In the genomic region with DNA sequence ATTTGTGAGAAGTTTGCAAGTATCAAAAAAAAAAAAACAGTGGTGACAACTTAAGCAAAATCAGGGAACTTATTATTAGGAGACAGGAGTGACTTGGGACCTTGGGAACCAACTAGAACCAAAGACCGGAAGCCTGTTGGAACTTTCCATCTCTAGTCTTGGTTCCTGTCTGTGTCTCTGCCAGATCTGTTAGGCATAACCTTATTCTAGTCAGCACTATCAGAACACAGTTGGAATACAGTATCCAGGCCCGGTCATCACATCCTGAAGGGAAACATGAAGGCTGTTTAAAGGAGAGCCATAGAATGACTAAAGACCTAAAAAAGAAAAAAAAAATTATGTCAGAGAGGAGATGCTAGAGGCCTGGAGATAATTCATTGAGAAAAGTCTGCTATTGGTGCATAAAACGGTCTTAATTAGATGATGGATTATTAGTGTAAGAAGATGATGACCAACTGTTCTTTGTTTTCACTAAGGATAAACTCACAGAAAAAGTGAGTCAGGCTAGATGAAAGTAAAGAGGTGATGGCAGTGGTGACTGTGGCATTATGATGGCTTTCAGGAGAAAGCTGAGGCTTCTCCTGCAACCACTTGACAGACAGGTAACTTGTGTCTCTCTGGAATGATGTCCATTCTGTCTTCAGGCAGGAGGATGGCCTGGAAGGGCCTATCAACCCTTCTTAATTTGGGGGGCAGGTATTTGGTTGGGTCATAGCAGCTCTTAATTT, we compare ENCODE assay signal across 1 cellular context.
TF ChIP-seq lines count a peak whose summit lies in the region.

No MANE protein-coding gene starts in this region.

TF ChIP-seq in HepG2, 621 proteins besides CTCF, POLR2A, EP300 and RAD21 (continued from another document):
- TF ChIP-seq, protein P1, sequence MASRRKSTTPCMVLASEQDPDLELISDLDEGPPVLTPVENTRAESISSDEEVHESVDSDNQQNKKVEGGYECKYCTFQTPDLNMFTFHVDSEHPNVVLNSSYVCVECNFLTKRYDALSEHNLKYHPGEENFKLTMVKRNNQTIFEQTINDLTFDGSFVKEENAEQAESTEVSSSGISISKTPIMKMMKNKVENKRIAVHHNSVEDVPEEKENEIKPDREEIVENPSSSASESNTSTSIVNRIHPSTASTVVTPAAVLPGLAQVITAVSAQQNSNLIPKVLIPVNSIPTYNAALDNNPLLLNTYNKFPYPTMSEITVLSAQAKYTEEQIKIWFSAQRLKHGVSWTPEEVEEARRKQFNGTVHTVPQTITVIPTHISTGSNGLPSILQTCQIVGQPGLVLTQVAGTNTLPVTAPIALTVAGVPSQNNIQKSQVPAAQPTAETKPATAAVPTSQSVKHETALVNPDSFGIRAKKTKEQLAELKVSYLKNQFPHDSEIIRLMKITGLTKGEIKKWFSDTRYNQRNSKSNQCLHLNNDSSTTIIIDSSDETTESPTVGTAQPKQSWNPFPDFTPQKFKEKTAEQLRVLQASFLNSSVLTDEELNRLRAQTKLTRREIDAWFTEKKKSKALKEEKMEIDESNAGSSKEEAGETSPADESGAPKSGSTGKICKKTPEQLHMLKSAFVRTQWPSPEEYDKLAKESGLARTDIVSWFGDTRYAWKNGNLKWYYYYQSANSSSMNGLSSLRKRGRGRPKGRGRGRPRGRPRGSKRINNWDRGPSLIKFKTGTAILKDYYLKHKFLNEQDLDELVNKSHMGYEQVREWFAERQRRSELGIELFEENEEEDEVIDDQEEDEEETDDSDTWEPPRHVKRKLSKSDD (CRISPR knock-in tag; IDR thresholded peaks at IDR 0.05; ENCODE audit: low read depth) = no peak
- TF ChIP-seq ZBTB38 (CRISPR knock-in tag; IDR thresholded peaks at IDR 0.05) = no peak
- TF ChIP-seq, protein P2, sequence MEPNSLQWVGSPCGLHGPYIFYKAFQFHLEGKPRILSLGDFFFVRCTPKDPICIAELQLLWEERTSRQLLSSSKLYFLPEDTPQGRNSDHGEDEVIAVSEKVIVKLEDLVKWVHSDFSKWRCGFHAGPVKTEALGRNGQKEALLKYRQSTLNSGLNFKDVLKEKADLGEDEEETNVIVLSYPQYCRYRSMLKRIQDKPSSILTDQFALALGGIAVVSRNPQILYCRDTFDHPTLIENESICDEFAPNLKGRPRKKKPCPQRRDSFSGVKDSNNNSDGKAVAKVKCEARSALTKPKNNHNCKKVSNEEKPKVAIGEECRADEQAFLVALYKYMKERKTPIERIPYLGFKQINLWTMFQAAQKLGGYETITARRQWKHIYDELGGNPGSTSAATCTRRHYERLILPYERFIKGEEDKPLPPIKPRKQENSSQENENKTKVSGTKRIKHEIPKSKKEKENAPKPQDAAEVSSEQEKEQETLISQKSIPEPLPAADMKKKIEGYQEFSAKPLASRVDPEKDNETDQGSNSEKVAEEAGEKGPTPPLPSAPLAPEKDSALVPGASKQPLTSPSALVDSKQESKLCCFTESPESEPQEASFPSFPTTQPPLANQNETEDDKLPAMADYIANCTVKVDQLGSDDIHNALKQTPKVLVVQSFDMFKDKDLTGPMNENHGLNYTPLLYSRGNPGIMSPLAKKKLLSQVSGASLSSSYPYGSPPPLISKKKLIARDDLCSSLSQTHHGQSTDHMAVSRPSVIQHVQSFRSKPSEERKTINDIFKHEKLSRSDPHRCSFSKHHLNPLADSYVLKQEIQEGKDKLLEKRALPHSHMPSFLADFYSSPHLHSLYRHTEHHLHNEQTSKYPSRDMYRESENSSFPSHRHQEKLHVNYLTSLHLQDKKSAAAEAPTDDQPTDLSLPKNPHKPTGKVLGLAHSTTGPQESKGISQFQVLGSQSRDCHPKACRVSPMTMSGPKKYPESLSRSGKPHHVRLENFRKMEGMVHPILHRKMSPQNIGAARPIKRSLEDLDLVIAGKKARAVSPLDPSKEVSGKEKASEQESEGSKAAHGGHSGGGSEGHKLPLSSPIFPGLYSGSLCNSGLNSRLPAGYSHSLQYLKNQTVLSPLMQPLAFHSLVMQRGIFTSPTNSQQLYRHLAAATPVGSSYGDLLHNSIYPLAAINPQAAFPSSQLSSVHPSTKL (CRISPR knock-in tag; IDR thresholded peaks at IDR 0.05) = no peak
- TF ChIP-seq ZNF772 (CRISPR knock-in tag; IDR thresholded peaks at IDR 0.05) = no peak
- TF ChIP-seq, protein P3, sequence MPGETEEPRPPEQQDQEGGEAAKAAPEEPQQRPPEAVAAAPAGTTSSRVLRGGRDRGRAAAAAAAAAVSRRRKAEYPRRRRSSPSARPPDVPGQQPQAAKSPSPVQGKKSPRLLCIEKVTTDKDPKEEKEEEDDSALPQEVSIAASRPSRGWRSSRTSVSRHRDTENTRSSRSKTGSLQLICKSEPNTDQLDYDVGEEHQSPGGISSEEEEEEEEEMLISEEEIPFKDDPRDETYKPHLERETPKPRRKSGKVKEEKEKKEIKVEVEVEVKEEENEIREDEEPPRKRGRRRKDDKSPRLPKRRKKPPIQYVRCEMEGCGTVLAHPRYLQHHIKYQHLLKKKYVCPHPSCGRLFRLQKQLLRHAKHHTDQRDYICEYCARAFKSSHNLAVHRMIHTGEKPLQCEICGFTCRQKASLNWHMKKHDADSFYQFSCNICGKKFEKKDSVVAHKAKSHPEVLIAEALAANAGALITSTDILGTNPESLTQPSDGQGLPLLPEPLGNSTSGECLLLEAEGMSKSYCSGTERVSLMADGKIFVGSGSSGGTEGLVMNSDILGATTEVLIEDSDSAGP (CRISPR knock-in tag; IDR thresholded peaks at IDR 0.05; ENCODE audit: borderline replicate concordance) = no peak
- TF ChIP-seq, protein P4, sequence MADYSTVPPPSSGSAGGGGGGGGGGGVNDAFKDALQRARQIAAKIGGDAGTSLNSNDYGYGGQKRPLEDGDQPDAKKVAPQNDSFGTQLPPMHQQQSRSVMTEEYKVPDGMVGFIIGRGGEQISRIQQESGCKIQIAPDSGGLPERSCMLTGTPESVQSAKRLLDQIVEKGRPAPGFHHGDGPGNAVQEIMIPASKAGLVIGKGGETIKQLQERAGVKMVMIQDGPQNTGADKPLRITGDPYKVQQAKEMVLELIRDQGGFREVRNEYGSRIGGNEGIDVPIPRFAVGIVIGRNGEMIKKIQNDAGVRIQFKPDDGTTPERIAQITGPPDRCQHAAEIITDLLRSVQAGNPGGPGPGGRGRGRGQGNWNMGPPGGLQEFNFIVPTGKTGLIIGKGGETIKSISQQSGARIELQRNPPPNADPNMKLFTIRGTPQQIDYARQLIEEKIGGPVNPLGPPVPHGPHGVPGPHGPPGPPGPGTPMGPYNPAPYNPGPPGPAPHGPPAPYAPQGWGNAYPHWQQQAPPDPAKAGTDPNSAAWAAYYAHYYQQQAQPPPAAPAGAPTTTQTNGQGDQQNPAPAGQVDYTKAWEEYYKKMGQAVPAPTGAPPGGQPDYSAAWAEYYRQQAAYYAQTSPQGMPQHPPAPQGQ (CRISPR knock-in tag; IDR thresholded peaks at IDR 0.05; ENCODE audit: borderline replicate concordance) = no peak
- no peak for TF ChIP-seq SAP130 (CRISPR knock-in tag; IDR thresholded peaks at IDR 0.05; ENCODE audit: low read depth)
- no peak for TF ChIP-seq ZSCAN31 (CRISPR knock-in tag; IDR thresholded peaks at IDR 0.05; ENCODE audit: low read depth)
- no peak for TF ChIP-seq KLF11 (CRISPR knock-in tag; IDR thresholded peaks at IDR 0.05)
- TF ChIP-seq, protein P5, sequence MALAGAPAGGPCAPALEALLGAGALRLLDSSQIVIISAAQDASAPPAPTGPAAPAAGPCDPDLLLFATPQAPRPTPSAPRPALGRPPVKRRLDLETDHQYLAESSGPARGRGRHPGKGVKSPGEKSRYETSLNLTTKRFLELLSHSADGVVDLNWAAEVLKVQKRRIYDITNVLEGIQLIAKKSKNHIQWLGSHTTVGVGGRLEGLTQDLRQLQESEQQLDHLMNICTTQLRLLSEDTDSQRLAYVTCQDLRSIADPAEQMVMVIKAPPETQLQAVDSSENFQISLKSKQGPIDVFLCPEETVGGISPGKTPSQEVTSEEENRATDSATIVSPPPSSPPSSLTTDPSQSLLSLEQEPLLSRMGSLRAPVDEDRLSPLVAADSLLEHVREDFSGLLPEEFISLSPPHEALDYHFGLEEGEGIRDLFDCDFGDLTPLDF (CRISPR knock-in tag; IDR thresholded peaks at IDR 0.05) = no peak
